Comparison of ENCODE assay signal across 17 cellular contexts in genomic region chr18:70671889-70672551, GRCh38.
DNase-seq lines count a peak whose midpoint lies in the region; ATAC-seq and TF ChIP-seq lines count a peak whose summit lies in the region.
"Had no signal": no experiment of that assay in that cellular context is flagged by ENCODE, and none has a peak within 500 bp of the region (broad histone marks: within the 10 kb centered on the region; RNA-seq: fewer than 3 reads in every experiment).

No MANE protein-coding gene starts in this region.

- no peaks in the 10 kb centered on the region for H3K36me3 ChIP-seq in spleen

- peak; percentile 57 for ATAC-seq in CD4-positive, alpha-beta T cell (ENCODE audit: poor library complexity)
- ATAC-seq in T-helper 17 cell (peak; percentile 59), GM19023 (IDR thresholded peaks at IDR 0.05; ENCODE audit: unreplicated experiment) (no peak)
- ATAC-seq: GM12878, HCT116, left cardiac atrium had no signal

- no peaks in the 10 kb centered on the region for H3K4me1 ChIP-seq in spleen

- peaks cover 50% of the 10 kb centered on the region for H3K36me3 Mint-ChIP-seq in CD4-positive, alpha-beta T cell (ENCODE audit: low read depth)
- peaks cover 2% of the 10 kb centered on the region for H3K36me3 Mint-ChIP-seq in T-helper 17 cell (ENCODE audit: low read depth)

- no peak for TF ChIP-seq POLR2A in spleen (IDR thresholded peaks at IDR 0.05)

- no peak for TF ChIP-seq CTCF in CD4-positive, alpha-beta T cell (IDR thresholded peaks at IDR 0.05)
- no peak for TF ChIP-seq CTCF in spleen (IDR thresholded peaks at IDR 0.05 in 8 of 11, conservative IDR thresholded peaks at IDR 0.05 in 3 of 11)

- H3K9me3 ChIP-seq in CD4-positive, alpha-beta T cell (ENCODE audit: control insufficient read depth, low read length), result peaks cover 12% of the 10 kb centered on the region
- H3K9me3 ChIP-seq in T-helper 17 cell (ENCODE audit: control insufficient read depth, low read length, poor library complexity, severe bottlenecking) (peaks cover 7% of the 10 kb centered on the region), spleen (peaks cover 0 to 17% (median 10%) of the 10 kb centered on the region in 8 donors)

- CTCF ChIA-PET in CD4-positive, alpha-beta T cell (lab: Charles Lee), result interaction anchor here (0.7 to 1.4 kb wide), 2 partner anchors 12 to 14 kb away, joined by 3 read pairs; no protein-coding TSS in a partner anchor

- peak overlapping the region; percentile 91 for H3K27ac Mint-ChIP-seq in CD4-positive, alpha-beta T cell
- peak overlapping the region; percentile 74 for H3K27ac Mint-ChIP-seq in T-helper 17 cell

- peak overlapping the region; percentile 61 for H3K4me3 Mint-ChIP-seq in CD4-positive, alpha-beta T cell
- H3K4me3 Mint-ChIP-seq in T-helper 17 cell, result peak overlapping the region; percentile 37

- H3K27me3 ChIP-seq in CD4-positive, alpha-beta T cell (ENCODE audit: control insufficient read depth, insufficient read depth, low read length), result no peaks in the 10 kb centered on the region
- H3K27me3 ChIP-seq in spleen (replicated peaks in 1 of 7), result no peaks in the 10 kb centered on the region
- H3K27me3 ChIP-seq: dorsolateral prefrontal cortex had no signal

- DNase-seq in CD4-positive, alpha-beta T cell, result peak in 9 of 10 experiments; percentile 29 to 48 (median 42)
- peak; percentile 42 for DNase-seq in DMS 273 treated with DMSO at 0.1 percent for 48 hours (lab: John Stamatoyannopoulos, UW)
- DNase-seq in T-helper 17 cell, result no peak
- peak; percentile 17 for DNase-seq in cerebellum (ENCODE audit: low spot score)
- DNase-seq in spleen, result no peak
- DNase-seq in iPS-NIHi7 (ENCODE audit: extremely low spot score), result no peak
- DNase-seq: hypothalamus, IMR-90, left cardiac atrium, midbrain, NCI-H1092 treated with DMSO at 0.1 percent for 48 hours, occipital lobe had no signal

- POLR2A ChIA-PET in CD4-positive, alpha-beta T cell (lab: Charles Lee), result interaction anchor here (1.1 to 6.2 kb wide), 6 partner anchors 8 to 50 kb away, joined by 3 to 55 read pairs (median 20); no protein-coding TSS in a partner anchor

- intact Hi-C loops in CD4-positive, alpha-beta T cell (cut with DNase I, micrococcal nuclease), result loop anchor here (1.0 to 5.0 kb wide), 5 partner anchors 9 to 73 kb away; no protein-coding TSS in a partner anchor
- intact Hi-C loops in spleen (cut with DNase I; ENCODE audit: low total_unique reads), result no loop called here

- peaks cover 9% of the 10 kb centered on the region for H3K9me3 Mint-ChIP-seq in CD4-positive, alpha-beta T cell

- no peaks in the 10 kb centered on the region for H3K27me3 Mint-ChIP-seq in CD4-positive, alpha-beta T cell
- H3K27me3 Mint-ChIP-seq in T-helper 17 cell, result no peaks in the 10 kb centered on the region
- H3K27me3 Mint-ChIP-seq: stimulated activated naive CD8-positive, alpha-beta T cell treated with anti-CD3 and anti-CD28 coated beads, Interleukin-15, Interleukin-2, amounts not matched to agents 100 ng/mL and 50 ng/mL, for 24 hours had no signal

- no peak overlapping the region for H3K4me3 ChIP-seq in spleen
- H3K4me3 ChIP-seq: dorsolateral prefrontal cortex, GM12878 had no signal

- 69 to 77% (median 72%) methylated on average over 9 of the region's 9 CpGs for WGBS in spleen, 5 donors

- peaks cover 62% of the 10 kb centered on the region for H3K4me1 Mint-ChIP-seq in CD4-positive, alpha-beta T cell (ENCODE audit: low read depth)
- H3K4me1 Mint-ChIP-seq in T-helper 17 cell, result peaks cover 12% of the 10 kb centered on the region

- H3K27ac ChIP-seq in CD4-positive, alpha-beta T cell (ENCODE audit: low read depth, low read length), result peak overlapping the region; percentile 84
- H3K27ac ChIP-seq in spleen, result peak overlapping the region in 3 of 8 donors; percentile 22 to 57 (median 50)

Comparison
In these comparisons a context has a peak if more than half of its experiments do, and no peak if none do; other contexts are left out.
1. DNase-seq: peak in CD4-positive, alpha-beta T cell (9 of 10), DMS 273 treated with DMSO at 0.1 percent for 48 hours (single experiment) and cerebellum (single experiment); none in T-helper 17 cell (0 of 3), spleen (single experiment) and iPS-NIHi7 (single experiment).